In the genomic region with DNA sequence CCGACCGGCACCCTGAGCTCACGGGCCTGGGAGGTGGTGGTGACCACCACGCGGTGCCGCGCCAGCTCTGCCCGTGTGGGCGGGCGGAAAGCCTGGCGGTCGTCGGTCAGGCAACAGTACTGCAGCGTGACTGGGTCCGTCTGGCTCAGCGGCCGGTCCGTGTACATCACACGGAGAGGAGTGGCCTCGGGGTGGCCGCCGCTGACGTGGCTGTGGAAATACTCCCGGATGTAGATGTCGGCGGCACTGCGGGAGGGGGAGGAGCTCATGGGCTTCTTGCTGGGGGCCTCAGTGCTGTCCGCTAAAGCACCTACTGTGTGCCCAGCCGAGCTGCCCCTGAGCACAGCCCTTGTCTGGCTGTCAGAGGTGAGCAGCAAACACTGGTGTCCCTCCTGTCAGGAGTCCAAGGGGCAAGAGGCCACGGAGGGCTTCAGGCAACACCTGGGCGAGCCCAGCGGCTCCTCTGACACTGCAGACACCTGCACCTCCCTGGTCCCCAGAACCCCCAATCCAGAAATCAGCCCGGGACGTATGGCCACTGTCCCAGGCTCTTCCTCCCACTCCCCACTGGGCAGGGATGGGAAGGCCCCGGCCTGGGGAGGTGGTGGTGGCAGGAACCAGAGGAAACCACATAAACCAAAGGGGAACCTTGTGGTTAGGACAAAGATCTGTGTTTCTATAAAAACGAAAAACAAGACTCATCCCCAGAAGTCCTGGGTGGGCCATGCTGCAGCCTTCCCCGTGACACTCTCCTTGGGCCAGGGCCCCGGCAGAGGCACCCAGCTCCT, we compare ENCODE assay signal across 8 cellular contexts.
DNase-seq lines count a peak whose midpoint lies in the region; ATAC-seq and TF ChIP-seq lines count a peak whose summit lies in the region.

No MANE protein-coding gene starts in this region.

- H3K4me3 ChIP-seq in GM12865 (ENCODE audit: low read depth, low read length) = no peak overlapping the region

- peak; percentile 87 for DNase-seq in GM12865 (ENCODE audit: low read depth)
- peak; percentile 83 for DNase-seq in RPMI8226
- DNase-seq in amniotic epithelial cell (ENCODE audit: low read depth) = peak; percentile 52
- DNase-seq in stimulated activated CD4-positive, alpha-beta T cell treated with anti-CD3 and anti-CD28 coated beads, Interleukin-4, amount 100 ng/mL, for 1 hour = peak; percentile 39
- DNase-seq in COLO829 (ENCODE audit: low spot score) = no peak
- DNase-seq in epidermal melanocyte (ENCODE audit: insufficient read length, low spot score) = no peak
- no peak for DNase-seq in HEK293T (ENCODE audit: extremely low spot score)

- CTCF ChIA-PET in HEK293T (lab: Yijun Ruan, JAX) = no interaction called here

- POLR2A ChIA-PET in HEK293T (lab: Yijun Ruan, JAX) = no interaction called here

- ATAC-seq in HG02642 (IDR thresholded peaks at IDR 0.05; ENCODE audit: poor library complexity, unreplicated experiment) = peak; percentile 61

- no peak for TF ChIP-seq CTCF in GM12865 (IDR thresholded peaks at IDR 0.05; ENCODE audit: insufficient read depth, low read depth, low read length, missing control alignments)

TF ChIP-seq in HEK293T, 16 proteins besides CTCF, POLR2A, EP300 and RAD21:
- TF ChIP-seq SUZ12 (IDR thresholded peaks at IDR 0.05) = no peak
- no peak for TF ChIP-seq LEF1 (IDR thresholded peaks at IDR 0.05; ENCODE audit: borderline replicate concordance)

Comparison
In these comparisons a context has a peak if more than half of its experiments do, and no peak if none do; other contexts are left out.
1. DNase-seq: peak in GM12865 (single experiment), RPMI8226 (single experiment), amniotic epithelial cell (single experiment) and stimulated activated CD4-positive, alpha-beta T cell treated with anti-CD3 and anti-CD28 coated beads, Interleukin-4, amount 100 ng/mL, for 1 hour (single experiment); none in COLO829 (single experiment), epidermal melanocyte (single experiment) and HEK293T (single experiment).